In the genomic region with DNA sequence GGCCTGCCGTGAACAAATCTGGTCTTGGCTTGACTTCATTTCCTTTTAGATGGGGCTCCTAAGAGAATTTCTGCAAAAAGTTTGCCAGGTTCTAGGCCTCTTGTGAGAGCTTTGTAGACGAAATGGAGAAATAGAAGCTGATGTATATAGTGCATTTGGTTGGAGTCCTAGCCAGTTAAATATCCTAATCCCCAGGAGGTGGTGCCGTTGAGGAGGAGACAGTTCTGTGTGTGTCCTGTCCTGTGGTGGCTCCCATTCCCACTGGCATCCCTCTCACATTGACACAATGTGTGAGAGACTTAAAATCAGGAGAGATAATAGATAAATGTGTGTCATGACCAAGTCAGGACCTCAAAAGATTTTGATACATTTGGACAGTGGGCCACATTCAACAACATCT, we compare ENCODE assay signal across 19 cellular contexts. TPM values are rescaled to one million over a fixed set of nuclear protein-coding genes. Genes with fewer than 3 reads are reported as not detected.
"Had no signal": no experiment of that assay in that cellular context is flagged by ENCODE, and none has a peak within 500 bp of the region (broad histone marks: within the 10 kb centered on the region; RNA-seq: fewer than 3 reads in every experiment).

No MANE protein-coding gene starts in this region.

- H3K27ac Mint-ChIP-seq: activated CD4-positive, alpha-beta T cell treated with anti-CD3 and anti-CD28 coated beads for 36 hours; activated naive CD4-positive, alpha-beta T cell treated with anti-CD3 and anti-CD28 coated beads, Interleukin-2, amount 50 U/mL, for 24 hours; mesothelial cell of epicardium; natural killer cell treated with Interleukin-12 subunit alpha and Interleukin-12 subunit beta and Interleukin-15 and Interleukin-18, amount 100 ng/mL, for 72 hours; stimulated activated effector memory CD8-positive, alpha-beta T cell treated with anti-CD3 and anti-CD28 coated beads, Interleukin-12 subunit alpha, Interleukin-12 subunit beta, amount 100 ng/mL, for 72 hours; T-helper 2 cell treated with Interferon-gamma antibody and Interleukin-4, amounts not matched to agents 5 μg/mL and 100 μg/mL, for 36 hours; type B pancreatic cell had no signal

- H3K9me3 ChIP-seq: ascending aorta, breast epithelium, esophagus muscularis mucosa, lower lobe of right lung, stomach had no signal

- H3K9ac ChIP-seq: parathyroid adenoma had no signal

- FAIRE-seq: TTC549 had no signal

- H3K36me3 ChIP-seq: ascending aorta, breast epithelium, esophagus muscularis mucosa, lower lobe of right lung, stomach had no signal

- H2AFZ ChIP-seq: parathyroid adenoma had no signal

- H3K9me3 Mint-ChIP-seq: activated naive CD4-positive, alpha-beta T cell treated with anti-CD3 and anti-CD28 coated beads, Interleukin-2, amount 50 U/mL, for 24 hours; natural killer cell treated with Interleukin-12 subunit alpha and Interleukin-12 subunit beta and Interleukin-15 and Interleukin-18, amount 100 ng/mL, for 72 hours; stimulated activated effector memory CD8-positive, alpha-beta T cell treated with anti-CD3 and anti-CD28 coated beads, Interleukin-12 subunit alpha, Interleukin-12 subunit beta, amount 100 ng/mL, for 72 hours; T-helper 2 cell treated with Interferon-gamma antibody and Interleukin-4, amounts not matched to agents 5 μg/mL and 100 μg/mL, for 36 hours had no signal

- H3K36me3 Mint-ChIP-seq: mesothelial cell of epicardium; natural killer cell treated with Interleukin-12 subunit alpha and Interleukin-12 subunit beta and Interleukin-15 and Interleukin-18, amount 100 ng/mL, for 72 hours; stimulated activated effector memory CD8-positive, alpha-beta T cell treated with anti-CD3 and anti-CD28 coated beads, Interleukin-12 subunit alpha, Interleukin-12 subunit beta, amount 100 ng/mL, for 72 hours; type B pancreatic cell had no signal

- H3K79me2 ChIP-seq: parathyroid adenoma had no signal

- H3K4me3 Mint-ChIP-seq: activated CD4-positive, alpha-beta T cell treated with anti-CD3 and anti-CD28 coated beads for 36 hours; activated naive CD4-positive, alpha-beta T cell treated with anti-CD3 and anti-CD28 coated beads, Interleukin-2, amount 50 U/mL, for 24 hours; mesothelial cell of epicardium; natural killer cell treated with Interleukin-12 subunit alpha and Interleukin-12 subunit beta and Interleukin-15 and Interleukin-18, amount 100 ng/mL, for 72 hours; stimulated activated effector memory CD8-positive, alpha-beta T cell treated with anti-CD3 and anti-CD28 coated beads, Interleukin-12 subunit alpha, Interleukin-12 subunit beta, amount 100 ng/mL, for 72 hours; T-helper 2 cell treated with Interferon-gamma antibody and Interleukin-4, amounts not matched to agents 5 μg/mL and 100 μg/mL, for 36 hours; type B pancreatic cell had no signal

- H3K4me3 ChIP-seq: ascending aorta, breast epithelium, esophagus muscularis mucosa, lower lobe of right lung, stomach had no signal

- H3K4me1 Mint-ChIP-seq: activated naive CD4-positive, alpha-beta T cell treated with anti-CD3 and anti-CD28 coated beads, Interleukin-2, amount 50 U/mL, for 24 hours; mesothelial cell of epicardium; stimulated activated effector memory CD8-positive, alpha-beta T cell treated with anti-CD3 and anti-CD28 coated beads, Interleukin-12 subunit alpha, Interleukin-12 subunit beta, amount 100 ng/mL, for 72 hours had no signal

- H3K27ac ChIP-seq: ascending aorta, breast epithelium, esophagus muscularis mucosa, lower lobe of right lung, parathyroid adenoma, stomach had no signal

- H3K4me1 ChIP-seq: ascending aorta, breast epithelium, esophagus muscularis mucosa, lower lobe of right lung, stomach had no signal

- H3K27me3 Mint-ChIP-seq: natural killer cell treated with Interleukin-12 subunit alpha and Interleukin-12 subunit beta and Interleukin-15 and Interleukin-18, amount 100 ng/mL, for 72 hours; type B pancreatic cell had no signal

- DNase-seq: activated CD4-positive, alpha-beta T cell treated with anti-CD3 and anti-CD28 coated beads for 36 hours; activated CD4-positive, alpha-beta T cell treated with anti-CD3 and anti-CD28 coated beads, Interleukin-2, amount 50 U/mL, for 48 hours; activated gamma-delta T cell; effector CD4-positive, alpha-beta T cell; islet precursor cell; lower lobe of right lung; stimulated activated CD4-positive, alpha-beta T cell treated with anti-CD3 and anti-CD28 coated beads, Interleukin-4, amount 100 ng/mL, for 24 hours; stomach had no signal

- H3K27me3 ChIP-seq: ascending aorta, breast epithelium, stomach had no signal

RNA-seq across cellular contexts. Expression of gene DNER, which starts 34.6 kb away (rescaled TPM):
- total RNA-seq: activated CD4-positive, alpha-beta T cell treated with anti-CD3 and anti-CD28 coated beads for 36 hours; mesothelial cell of epicardium had no signal
